1 cellular context compared by ENCODE assay signal in the genomic region with DNA sequence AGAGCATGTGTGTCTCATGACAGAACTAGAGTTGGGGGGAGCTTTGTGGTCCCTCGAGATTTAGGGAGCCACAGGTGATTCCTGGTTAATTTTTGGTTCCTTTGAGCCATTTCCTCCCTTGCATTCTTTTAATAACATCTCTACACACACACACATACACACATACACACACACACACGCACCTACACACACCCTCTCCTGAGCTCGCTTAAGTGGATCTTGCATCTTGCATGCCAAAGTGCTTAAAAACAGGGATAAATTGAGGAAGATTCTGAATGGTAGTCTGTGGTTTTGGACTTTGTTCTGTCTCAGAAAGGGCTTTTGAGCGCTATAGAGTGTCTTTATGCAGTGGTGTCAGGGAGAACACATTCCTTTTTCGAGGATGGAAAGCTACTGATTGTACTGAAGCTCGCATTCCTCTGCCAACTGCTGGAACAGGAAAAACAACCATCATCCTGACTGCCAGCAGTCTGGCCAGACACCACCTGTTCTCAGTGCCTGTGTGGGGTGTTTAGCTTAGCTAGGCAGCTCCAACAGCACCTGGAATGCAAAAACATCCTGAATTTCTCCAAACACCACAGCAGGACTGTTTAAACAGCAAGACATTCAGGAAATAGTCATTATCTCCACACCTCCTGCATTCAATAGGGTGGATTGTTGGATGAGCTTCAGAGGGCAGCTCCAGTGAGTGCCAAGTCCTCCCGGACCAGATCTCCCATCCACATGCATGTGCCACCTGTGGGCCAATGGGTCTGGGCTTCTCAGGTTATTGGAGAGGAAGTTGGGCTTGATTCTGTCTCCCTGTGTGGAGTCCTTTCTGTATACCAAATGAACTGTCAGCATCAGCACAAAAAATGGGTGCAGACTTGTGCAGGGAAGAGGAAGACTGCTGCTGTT.
TF ChIP-seq lines count a peak whose summit lies in the region.

No MANE protein-coding gene starts in this region.

TF ChIP-seq in A549, 52 proteins besides CTCF, POLR2A, EP300 and RAD21 (continued from another document):
- TF ChIP-seq, protein P1, sequence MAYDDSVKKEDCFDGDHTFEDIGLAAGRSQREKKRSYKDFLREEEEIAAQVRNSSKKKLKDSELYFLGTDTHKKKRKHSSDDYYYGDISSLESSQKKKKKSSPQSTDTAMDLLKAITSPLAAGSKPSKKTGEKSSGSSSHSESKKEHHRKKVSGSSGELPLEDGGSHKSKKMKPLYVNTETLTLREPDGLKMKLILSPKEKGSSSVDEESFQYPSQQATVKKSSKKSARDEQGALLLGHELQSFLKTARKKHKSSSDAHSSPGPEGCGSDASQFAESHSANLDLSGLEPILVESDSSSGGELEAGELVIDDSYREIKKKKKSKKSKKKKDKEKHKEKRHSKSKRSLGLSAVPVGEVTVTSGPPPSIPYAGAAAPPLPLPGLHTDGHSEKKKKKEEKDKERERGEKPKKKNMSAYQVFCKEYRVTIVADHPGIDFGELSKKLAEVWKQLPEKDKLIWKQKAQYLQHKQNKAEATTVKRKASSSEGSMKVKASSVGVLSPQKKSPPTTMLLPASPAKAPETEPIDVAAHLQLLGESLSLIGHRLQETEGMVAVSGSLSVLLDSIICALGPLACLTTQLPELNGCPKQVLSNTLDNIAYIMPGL (CRISPR knock-in tag; IDR thresholded peaks at IDR 0.05; ENCODE audit: borderline replicate concordance): no peak
- TF ChIP-seq SMC3 (IDR thresholded peaks at IDR 0.05) (no peak), KDM1A (IDR thresholded peaks at IDR 0.05; ENCODE audit: low read depth) (no peak), ZNF302 (CRISPR knock-in tag; IDR thresholded peaks at IDR 0.05) (no peak), CHD4 (IDR thresholded peaks at IDR 0.05; ENCODE audit: borderline replicate concordance) (no peak), ZSCAN20 (CRISPR knock-in tag; IDR thresholded peaks at IDR 0.05) (no peak)
- TF ChIP-seq, protein P2, sequence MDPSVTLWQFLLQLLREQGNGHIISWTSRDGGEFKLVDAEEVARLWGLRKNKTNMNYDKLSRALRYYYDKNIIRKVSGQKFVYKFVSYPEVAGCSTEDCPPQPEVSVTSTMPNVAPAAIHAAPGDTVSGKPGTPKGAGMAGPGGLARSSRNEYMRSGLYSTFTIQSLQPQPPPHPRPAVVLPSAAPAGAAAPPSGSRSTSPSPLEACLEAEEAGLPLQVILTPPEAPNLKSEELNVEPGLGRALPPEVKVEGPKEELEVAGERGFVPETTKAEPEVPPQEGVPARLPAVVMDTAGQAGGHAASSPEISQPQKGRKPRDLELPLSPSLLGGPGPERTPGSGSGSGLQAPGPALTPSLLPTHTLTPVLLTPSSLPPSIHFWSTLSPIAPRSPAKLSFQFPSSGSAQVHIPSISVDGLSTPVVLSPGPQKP (IDR thresholded peaks at IDR 0.05; ENCODE audit: low read depth, low read length): no peak
TF ChIP-seq in A549: peak in this region for 0.
